Comparison of ENCODE assay signal across 27 cellular contexts in the genomic region with DNA sequence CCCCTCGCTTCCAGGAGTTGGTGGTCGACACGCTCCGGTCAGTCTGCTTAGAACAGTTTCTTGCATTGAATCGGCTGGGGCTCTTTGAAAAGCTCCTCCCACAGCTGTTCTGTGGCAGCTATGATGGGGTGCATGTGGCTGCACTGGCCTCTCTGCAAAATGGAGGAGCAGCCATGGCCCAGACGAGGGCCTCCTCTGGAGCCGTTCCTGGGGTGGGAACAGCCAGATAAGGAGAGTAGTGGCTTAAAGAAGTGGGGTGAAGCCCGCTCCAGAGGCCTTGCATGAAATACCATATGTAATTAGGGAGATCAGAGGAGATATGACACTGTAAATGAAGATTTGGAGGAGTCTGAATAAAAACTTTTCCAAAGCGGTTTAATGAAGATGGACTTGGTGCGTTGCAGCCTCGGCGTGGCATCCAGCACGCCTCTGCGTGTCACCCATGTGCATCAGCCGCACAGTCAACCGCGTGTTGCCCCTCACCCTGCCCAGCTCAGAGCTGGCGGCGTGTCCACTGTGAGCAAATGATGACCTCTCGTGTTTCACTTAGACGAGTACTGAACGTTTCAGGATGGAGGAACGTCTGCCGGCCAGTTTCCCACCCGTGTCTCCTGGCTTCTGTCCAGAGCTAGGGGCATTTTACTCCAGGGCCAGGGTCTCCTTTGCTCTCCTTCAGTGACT.
"Had no signal": no experiment of that assay in that cellular context is flagged by ENCODE, and none has a peak within 500 bp of the region (broad histone marks: within the 10 kb centered on the region; RNA-seq: fewer than 3 reads in every experiment).

No MANE protein-coding gene starts in this region.

- H3K4me3 ChIP-seq: cardiac muscle cell, MG63, SK-N-MC had no signal

- DNase-seq: activated CD4-positive, alpha-beta T cell treated with anti-CD3 and anti-CD28 coated beads, Interleukin-2, amount 50 U/mL, for 1 hour; activated CD4-positive, CD25-positive, alpha-beta regulatory T cell; activated gamma-delta T cell; activated naive CD4-positive, alpha-beta T cell treated with anti-CD3 and anti-CD28 coated beads for 36 hours; activated naive CD8-positive, alpha-beta T cell treated with anti-CD3 and anti-CD28 coated beads for 36 hours; activated T-cell treated with anti-CD3 and anti-CD28 coated beads for 4 hours; activated T-cell treated with anti-CD3 and anti-CD28 coated beads, Interleukin-2, amount 50 U/mL, for 48 hours; brain microvascular endothelial cell; MG63; MV-4-11; NCI-H1092 treated with DMSO at 0.1 percent for 48 hours; NCI-H1417 treated with DMSO at 0.1 percent for 48 hours; NCI-H1694; NCI-H2029; NCI-H345; NCI-H510A; NCI-H526 treated with DMSO at 0.1 percent for 48 hours; NCI-H82; RPMI8226; T-helper 2 cell; T1000 had no signal

- H3K36me3 ChIP-seq: brain microvascular endothelial cell, cardiac muscle cell, MG63 had no signal

- ATAC-seq: activated T-helper 17 cell treated with anti-CD3 and anti-CD28 coated beads, Interleukin-2, amount 50 U/mL, for 72 hours; Panc1; Right ventricle myocardium inferior; T-cell had no signal

- H3K27me3 ChIP-seq: brain microvascular endothelial cell, MG63 had no signal

- H3K9me3 ChIP-seq: MG63 had no signal

- H3K27ac ChIP-seq: brain microvascular endothelial cell, cardiac muscle cell, SK-N-MC had no signal
